27 cellular contexts compared by ENCODE assay signal in the genomic region with DNA sequence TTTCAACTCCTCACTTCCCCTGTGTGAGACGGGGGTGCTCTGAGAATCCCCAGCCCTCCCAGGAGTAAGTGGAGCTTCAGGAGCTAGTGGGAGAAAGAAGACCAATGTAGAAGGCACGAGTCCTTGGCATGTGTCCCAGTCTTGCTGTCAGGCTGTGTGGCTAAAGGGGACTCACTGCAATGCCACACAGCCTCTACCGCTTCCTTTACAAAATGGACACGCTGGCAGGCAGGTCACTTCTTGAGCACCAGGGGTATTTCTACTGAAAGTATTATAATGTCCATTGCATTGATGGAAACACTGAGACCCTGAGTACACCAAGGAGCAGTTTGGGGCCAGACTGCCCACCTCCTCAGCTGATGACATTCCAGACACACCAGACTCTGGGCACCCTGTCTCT. TPM values are rescaled to one million over a fixed set of nuclear protein-coding genes. Genes with fewer than 3 reads are reported as not detected.
"Had no signal": no experiment of that assay in that cellular context is flagged by ENCODE, and none has a peak within 500 bp of the region (broad histone marks: within the 10 kb centered on the region; RNA-seq: fewer than 3 reads in every experiment).

No MANE protein-coding gene starts in this region.

- H3K9me3 ChIP-seq: esophagus squamous epithelium, gastrocnemius medialis, left lung, lower lobe of right lung had no signal

- DNase-seq: dermis blood vessel endothelial cell; dorsolateral prefrontal cortex; effector CD4-positive, alpha-beta T cell; effector memory CD4-positive, alpha-beta T cell; esophagus squamous epithelium; foreskin fibroblast; foreskin melanocyte; gastrocnemius medialis; glutamatergic neuron; head of caudate nucleus; heart right ventricle; hippocampal formation; left cardiac atrium; left lung; left ventricle myocardium superior; lower lobe of right lung; mesendoderm; midbrain had no signal

- H3K27ac ChIP-seq: coronary artery, dorsolateral prefrontal cortex, esophagus squamous epithelium, gastrocnemius medialis, heart right ventricle, left lung, lower lobe of right lung had no signal

- H3K4me3 ChIP-seq: coronary artery, dorsolateral prefrontal cortex, esophagus squamous epithelium, gastrocnemius medialis, heart right ventricle, left lung, lower lobe of right lung had no signal

- H3K27me3 ChIP-seq: gastrocnemius medialis, left lung had no signal

- H3K4me1 ChIP-seq: esophagus squamous epithelium, gastrocnemius medialis had no signal

- H3K36me3 ChIP-seq: esophagus squamous epithelium, gastrocnemius medialis, heart right ventricle, left lung, lower lobe of right lung had no signal

RNA-seq across cellular contexts. Expression of a gene that starts 35.8 kb away (rescaled TPM):
- total RNA-seq: dermis blood vessel endothelial cell, endothelial cell of umbilical vein, epithelial cell of proximal tubule, glomerular endothelial cell, lung microvascular endothelial cell had no signal
- polyA plus RNA-seq: endothelial cell of umbilical vein had no signal

RNA-seq across cellular contexts. Expression of a gene that starts 58.7 kb away (rescaled TPM):
- total RNA-seq: dermis blood vessel endothelial cell, endothelial cell of umbilical vein, epithelial cell of proximal tubule, esophagus squamous epithelium, glomerular endothelial cell, kidney epithelial cell, left cardiac atrium, left lung, left ventricle myocardium superior, lung microvascular endothelial cell, mononuclear cell, mucosa of gallbladder had no signal
- polyA plus RNA-seq: endothelial cell of umbilical vein, esophagus, heart right ventricle had no signal
